ENCODE assay signal across 39 cellular contexts in the genomic region with DNA sequence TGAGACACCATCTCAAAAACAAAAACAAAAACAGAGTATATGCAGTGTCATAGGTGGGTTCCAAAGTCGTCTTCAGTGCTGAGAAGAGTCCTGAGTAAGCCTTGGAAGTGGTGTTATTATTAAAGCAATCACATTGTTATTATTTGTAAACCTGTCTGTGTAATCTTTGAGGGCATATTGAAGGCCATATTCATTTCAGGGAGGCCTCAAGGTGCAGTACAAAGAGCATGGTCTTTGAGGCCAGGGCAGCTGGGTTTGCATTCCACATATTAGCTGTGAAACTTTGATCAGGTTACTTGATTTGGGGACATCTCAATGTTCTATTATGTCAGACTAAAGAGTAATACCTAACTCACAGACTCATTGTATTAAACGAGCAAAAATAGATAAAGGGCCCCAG.
"Had no signal": no experiment of that assay in that cellular context is flagged by ENCODE, and none has a peak within 500 bp of the region (broad histone marks: within the 10 kb centered on the region; RNA-seq: fewer than 3 reads in every experiment).

No MANE protein-coding gene starts in this region.

- H3K27ac Mint-ChIP-seq: activated naive CD4-positive, alpha-beta T cell treated with anti-CD3 and anti-CD28 coated beads for 36 hours; activated naive CD4-positive, alpha-beta T cell treated with anti-CD3 and anti-CD28 coated beads, Interleukin-2, amount 10 ng/mL, durations not matched to agents 7 days and 5 days; activated naive CD4-positive, alpha-beta T cell treated with anti-CD3 and anti-CD28 coated beads, Interleukin-2, amount 50 U/mL, for 24 hours; activated naive CD4-positive, alpha-beta T cell treated with anti-CD3 and anti-CD28 coated beads, Interleukin-2, amount 50 U/mL, for 72 hours; activated naive CD8-positive, alpha-beta T cell; activated naive CD8-positive, alpha-beta T cell treated with anti-CD3 and anti-CD28 coated beads for 36 hours; activated naive CD8-positive, alpha-beta T cell treated with anti-CD3 and anti-CD28 coated beads, Interleukin-2, amount 10 ng/mL, durations not matched to agents 7 days and 5 days; activated naive CD8-positive, alpha-beta T cell treated with anti-CD3 and anti-CD28 coated beads, Interleukin-2, amount 50 U/mL, for 24 hours; activated T-cell treated with anti-CD3 and anti-CD28 coated beads, Interleukin-2, amount 50 U/mL, for 24 hours; activated T-cell treated with anti-CD3 and anti-CD28 coated beads, Interleukin-2, amount 50 U/mL, for 72 hours; activated T-helper 1 cell treated with anti-CD3 and anti-CD28 coated beads, Interleukin-12 subunit alpha, Interleukin-12 subunit beta, Interleukin-2, Interleukin-4 antibody, amounts not matched to agents 30 ng/mL and 10 ng/mL and 1 ng/mL, durations not matched to agents 14 hours and 24 hours and 36 hours; activated T-helper 17 cell treated with anti-CD3 and anti-CD28 coated beads, Interleukin-2, amount 50 U/mL, for 72 hours; activated T-helper 2 cell treated with anti-CD3 and anti-CD28 coated beads, Interferon-gamma antibody, Interleukin-2, Interleukin-4, amounts not matched to agents 10 μg/mL and 5 μg/mL and 100 μg/mL, durations not matched to agents 14 hours and 24 hours and 36 hours had no signal

- FAIRE-seq: astrocyte, bronchial epithelial cell had no signal

- H3K4me1 Mint-ChIP-seq: activated naive CD4-positive, alpha-beta T cell treated with anti-CD3 and anti-CD28 coated beads, Interleukin-2, amount 10 ng/mL, durations not matched to agents 7 days and 5 days; activated naive CD4-positive, alpha-beta T cell treated with anti-CD3 and anti-CD28 coated beads, Interleukin-2, amount 50 U/mL, for 24 hours; activated naive CD8-positive, alpha-beta T cell treated with anti-CD3 and anti-CD28 coated beads for 36 hours; activated naive CD8-positive, alpha-beta T cell treated with anti-CD3 and anti-CD28 coated beads, Interleukin-2, amount 10 ng/mL, durations not matched to agents 7 days and 5 days; activated naive CD8-positive, alpha-beta T cell treated with anti-CD3 and anti-CD28 coated beads, Interleukin-2, amount 50 U/mL, for 24 hours; activated T-helper 17 cell treated with anti-CD3 and anti-CD28 coated beads, Interleukin-2, amount 50 U/mL, for 72 hours; central memory CD8-positive, alpha-beta T cell had no signal

- H3K4me3 Mint-ChIP-seq: activated naive CD4-positive, alpha-beta T cell treated with anti-CD3 and anti-CD28 coated beads for 36 hours; activated naive CD4-positive, alpha-beta T cell treated with anti-CD3 and anti-CD28 coated beads, Interleukin-2, amount 10 ng/mL, durations not matched to agents 7 days and 5 days; activated naive CD4-positive, alpha-beta T cell treated with anti-CD3 and anti-CD28 coated beads, Interleukin-2, amount 50 U/mL, for 24 hours; activated naive CD8-positive, alpha-beta T cell; activated naive CD8-positive, alpha-beta T cell treated with anti-CD3 and anti-CD28 coated beads for 36 hours; activated naive CD8-positive, alpha-beta T cell treated with anti-CD3 and anti-CD28 coated beads, Interleukin-2, amount 10 ng/mL, durations not matched to agents 7 days and 5 days; activated naive CD8-positive, alpha-beta T cell treated with anti-CD3 and anti-CD28 coated beads, Interleukin-2, amount 50 U/mL, for 24 hours; activated T-cell treated with anti-CD3 and anti-CD28 coated beads, Interleukin-2, amount 50 U/mL, for 24 hours; activated T-cell treated with anti-CD3 and anti-CD28 coated beads, Interleukin-2, amount 50 U/mL, for 4 hours; activated T-cell treated with anti-CD3 and anti-CD28 coated beads, Interleukin-2, amount 50 U/mL, for 72 hours; activated T-helper 1 cell treated with anti-CD3 and anti-CD28 coated beads, Interleukin-12 subunit alpha, Interleukin-12 subunit beta, Interleukin-2, Interleukin-4 antibody, amounts not matched to agents 30 ng/mL and 10 ng/mL and 1 ng/mL, durations not matched to agents 14 hours and 24 hours and 36 hours; activated T-helper 17 cell treated with anti-CD3 and anti-CD28 coated beads, Interleukin-2, amount 50 U/mL, for 72 hours; central memory CD8-positive, alpha-beta T cell had no signal

- H3K9me3 Mint-ChIP-seq: activated naive CD4-positive, alpha-beta T cell treated with anti-CD3 and anti-CD28 coated beads for 36 hours; activated naive CD4-positive, alpha-beta T cell treated with anti-CD3 and anti-CD28 coated beads, Interleukin-2, amount 10 ng/mL, durations not matched to agents 7 days and 5 days; activated naive CD4-positive, alpha-beta T cell treated with anti-CD3 and anti-CD28 coated beads, Interleukin-2, amount 50 U/mL, for 24 hours; activated naive CD4-positive, alpha-beta T cell treated with anti-CD3 and anti-CD28 coated beads, Interleukin-2, amount 50 U/mL, for 72 hours; activated naive CD8-positive, alpha-beta T cell treated with anti-CD3 and anti-CD28 coated beads for 36 hours; activated naive CD8-positive, alpha-beta T cell treated with anti-CD3 and anti-CD28 coated beads, Interleukin-2, amount 10 ng/mL, durations not matched to agents 7 days and 5 days; activated naive CD8-positive, alpha-beta T cell treated with anti-CD3 and anti-CD28 coated beads, Interleukin-2, amount 50 U/mL, for 24 hours; activated T-cell treated with anti-CD3 and anti-CD28 coated beads, Interleukin-2, amount 50 U/mL, for 24 hours; activated T-cell treated with anti-CD3 and anti-CD28 coated beads, Interleukin-2, amount 50 U/mL, for 4 hours; activated T-cell treated with anti-CD3 and anti-CD28 coated beads, Interleukin-2, amount 50 U/mL, for 72 hours; activated T-helper 1 cell treated with anti-CD3 and anti-CD28 coated beads, Interleukin-12 subunit alpha, Interleukin-12 subunit beta, Interleukin-2, Interleukin-4 antibody, amounts not matched to agents 30 ng/mL and 10 ng/mL and 1 ng/mL, durations not matched to agents 14 hours and 24 hours and 36 hours; activated T-helper 17 cell treated with anti-CD3 and anti-CD28 coated beads, Interleukin-2, amount 50 U/mL, for 72 hours; activated T-helper 2 cell treated with anti-CD3 and anti-CD28 coated beads, Interferon-gamma antibody, Interleukin-2, Interleukin-4, amounts not matched to agents 10 μg/mL and 5 μg/mL and 100 μg/mL, durations not matched to agents 14 hours and 24 hours and 36 hours; central memory CD8-positive, alpha-beta T cell had no signal

- H3K4me3 ChIP-seq: adrenal gland, ascending aorta, body of pancreas, breast epithelium, cardiac muscle cell had no signal

- H3K27me3 Mint-ChIP-seq: activated naive CD4-positive, alpha-beta T cell treated with anti-CD3 and anti-CD28 coated beads, Interleukin-2, amount 10 ng/mL, durations not matched to agents 7 days and 5 days; activated naive CD8-positive, alpha-beta T cell treated with anti-CD3 and anti-CD28 coated beads for 36 hours; brain had no signal

- H3K27ac ChIP-seq: adrenal gland, ascending aorta, body of pancreas, brain microvascular endothelial cell, breast epithelium, cardiac muscle cell had no signal

- H3K36me3 Mint-ChIP-seq: activated naive CD4-positive, alpha-beta T cell treated with anti-CD3 and anti-CD28 coated beads, Interleukin-2, amount 10 ng/mL, durations not matched to agents 7 days and 5 days; activated naive CD4-positive, alpha-beta T cell treated with anti-CD3 and anti-CD28 coated beads, Interleukin-2, amount 50 U/mL, for 24 hours; activated naive CD4-positive, alpha-beta T cell treated with anti-CD3 and anti-CD28 coated beads, Interleukin-2, amount 50 U/mL, for 72 hours; activated naive CD8-positive, alpha-beta T cell; activated naive CD8-positive, alpha-beta T cell treated with anti-CD3 and anti-CD28 coated beads for 36 hours; activated naive CD8-positive, alpha-beta T cell treated with anti-CD3 and anti-CD28 coated beads, Interleukin-2, amount 10 ng/mL, durations not matched to agents 7 days and 5 days; brain had no signal

- ATAC-seq: activated naive CD4-positive, alpha-beta T cell treated with anti-CD3 and anti-CD28 coated beads, Interleukin-2, amount 50 U/mL, for 72 hours; activated naive CD8-positive, alpha-beta T cell treated with anti-CD3 and anti-CD28 coated beads, Interleukin-2, amount 50 U/mL, for 24 hours; activated T-cell treated with anti-CD3 and anti-CD28 coated beads, Interleukin-2, amount 50 U/mL, for 4 hours; activated T-cell treated with anti-CD3 and anti-CD28 coated beads, Interleukin-2, amount 50 U/mL, for 72 hours; activated T-helper 17 cell treated with anti-CD3 and anti-CD28 coated beads, Interleukin-2, amount 50 U/mL, for 72 hours; body of pancreas had no signal

- H3K9me3 ChIP-seq: adrenal gland, ascending aorta, body of pancreas, breast epithelium had no signal

- DNase-seq: activated effector memory CD4-positive, alpha-beta T cell treated with anti-CD3 and anti-CD28 coated beads, Interleukin-2, amount 50 U/mL, for 16 hours; activated effector memory CD4-positive, alpha-beta T cell treated with Interleukin-2 at 50 U/mL for 16 hours; activated gamma-delta T cell; activated gamma-delta T cell treated with Interleukin-2 at 50 U/mL for 16 hours; activated naive CD4-positive, alpha-beta T cell; activated naive CD4-positive, alpha-beta T cell treated with anti-CD3 and anti-CD28 coated beads for 36 hours; activated naive CD4-positive, alpha-beta T cell treated with anti-CD3 and anti-CD28 coated beads, Interleukin-2, amount 10 ng/mL, durations not matched to agents 7 days and 5 days; activated naive CD4-positive, alpha-beta T cell treated with anti-CD3 and anti-CD28 coated beads, Interleukin-2, amount 50 U/mL, for 16 hours; activated naive CD4-positive, alpha-beta T cell treated with Interleukin-2 at 50 U/mL for 16 hours; activated naive CD8-positive, alpha-beta T cell treated with anti-CD3 and anti-CD28 coated beads for 36 hours; activated naive CD8-positive, alpha-beta T cell treated with anti-CD3 and anti-CD28 coated beads, Interleukin-2, amount 10 ng/mL, durations not matched to agents 7 days and 5 days; activated naive CD8-positive, alpha-beta T cell treated with anti-CD3 and anti-CD28 coated beads, Interleukin-2, amount 50 U/mL, for 24 hours; activated T-cell treated with anti-CD3 and anti-CD28 coated beads, Interleukin-2, amount 50 U/mL, for 1 hour; activated T-cell treated with anti-CD3 and anti-CD28 coated beads, Interleukin-2, amount 50 U/mL, for 24 hours; activated T-cell treated with anti-CD3 and anti-CD28 coated beads, Interleukin-2, amount 50 U/mL, for 4 hours; activated T-cell treated with anti-CD3 and anti-CD28 coated beads, Interleukin-2, amount 50 U/mL, for 48 hours; activated T-cell treated with anti-CD3 and anti-CD28 coated beads, Interleukin-2, amount 50 U/mL, for 72 hours; adrenal gland; amniotic stem cell; amygdala; anterior cingulate cortex; aorta; body of pancreas; brain microvascular endothelial cell; central memory CD4-positive, alpha-beta T cell; cerebellar nuclear complex had no signal

- H3K4me1 ChIP-seq: adrenal gland, ascending aorta, body of pancreas had no signal

- H3K36me3 ChIP-seq: adrenal gland, ascending aorta, brain microvascular endothelial cell, breast epithelium, cardiac muscle cell had no signal

- H3K27me3 ChIP-seq: adrenal gland, ascending aorta, body of pancreas, brain microvascular endothelial cell, breast epithelium, cardiac muscle cell had no signal
